21 cellular contexts compared by ENCODE assay signal in the genomic region with DNA sequence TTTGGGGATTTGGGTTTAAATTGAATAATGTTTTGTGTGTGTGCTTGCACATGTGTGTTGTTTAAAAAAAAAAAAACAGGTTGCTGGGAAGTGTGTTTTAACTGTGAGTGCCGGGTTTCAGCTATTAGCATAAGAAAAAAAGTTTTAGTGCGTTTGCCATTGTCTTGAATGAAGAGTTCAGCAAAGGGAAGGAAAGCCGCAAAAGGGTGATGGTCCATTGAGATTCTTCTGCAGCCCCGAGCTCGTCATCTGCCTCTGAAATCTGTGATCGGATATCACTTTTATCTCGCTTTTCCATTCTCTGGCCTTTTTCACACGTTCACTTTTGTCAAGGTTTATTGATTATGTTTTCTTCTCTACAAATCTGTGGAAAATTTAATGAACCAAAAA. TPM values are rescaled to one million over a fixed set of nuclear protein-coding genes. Genes with fewer than 3 reads are reported as not detected.
A peak's percentile ranks its signal among the peaks of the same experiment; 100 is the strongest.
DNase-seq lines count a peak whose midpoint lies in the region; ATAC-seq and TF ChIP-seq lines count a peak whose summit lies in the region.
"Had no signal": no experiment of that assay in that cellular context is flagged by ENCODE, and none has a peak within 500 bp of the region (broad histone marks: within the 10 kb centered on the region; RNA-seq: fewer than 3 reads in every experiment).

No MANE protein-coding gene starts in this region.

- H3K27ac Mint-ChIP-seq in activated CD8-positive, alpha-beta memory T cell treated with anti-CD3 and anti-CD28 coated beads, Interleukin-2, amount 10 ng/mL, durations not matched to agents 7 days and 5 days = no peak overlapping the region
- H3K27ac Mint-ChIP-seq in T-helper 17 cell = no peak overlapping the region
- H3K27ac Mint-ChIP-seq: activated naive CD8-positive, alpha-beta T cell treated with anti-CD3 and anti-CD28 coated beads, Interleukin-2, amount 10 ng/mL, durations not matched to agents 7 days and 5 days; activated T-helper 2 cell treated with anti-CD3 and anti-CD28 coated beads, Interferon-gamma antibody, Interleukin-2, Interleukin-4, amounts not matched to agents 10 μg/mL and 5 μg/mL and 100 μg/mL, durations not matched to agents 14 hours and 24 hours and 36 hours; IgD-negative memory B cell; immature natural killer cell; stimulated activated naive CD8-positive, alpha-beta T cell treated with anti-CD3 and anti-CD28 coated beads, Interleukin-15, amount 100 ng/mL, for 72 hours had no signal

- H3K4me3 ChIP-seq in HEK293 (ENCODE audit: low read depth, low read length) (no peak overlapping the region), iPS-15b (ENCODE audit: low read depth, low read length) (peak overlapping the region; percentile 85), trophoblast cell (ENCODE audit: low read depth, low read length) (no peak overlapping the region)
- H3K4me3 ChIP-seq: MG63 had no signal

- peaks cover 6% of the 10 kb centered on the region for H3K79me2 ChIP-seq in trophoblast cell (ENCODE audit: control insufficient read depth, insufficient read depth, low read length, poor library complexity)

- no peaks in the 10 kb centered on the region for H3K9me3 ChIP-seq in HEK293 (ENCODE audit: control insufficient read depth, insufficient read depth, low read depth, low read length)
- H3K9me3 ChIP-seq in iPS-15b (ENCODE audit: control insufficient read depth, insufficient read depth, low read length) = no peaks in the 10 kb centered on the region
- H3K9me3 ChIP-seq in trophoblast cell (ENCODE audit: insufficient read depth, low read depth, low read length) = no peaks in the 10 kb centered on the region
- H3K9me3 ChIP-seq in T-helper 17 cell (ENCODE audit: control insufficient read depth, low read length, poor library complexity, severe bottlenecking) = no peaks in the 10 kb centered on the region
- H3K9me3 ChIP-seq: breast epithelium, MG63 had no signal

- H3K4me2 ChIP-seq in trophoblast cell (ENCODE audit: low read length) = peak overlapping the region; percentile 90

- H3K36me3 Mint-ChIP-seq in activated CD8-positive, alpha-beta memory T cell treated with anti-CD3 and anti-CD28 coated beads, Interleukin-2, amount 10 ng/mL, durations not matched to agents 7 days and 5 days = no peaks in the 10 kb centered on the region
- peaks cover 9% of the 10 kb centered on the region for H3K36me3 Mint-ChIP-seq in T-helper 17 cell (ENCODE audit: low read depth)
- H3K36me3 Mint-ChIP-seq: activated naive CD8-positive, alpha-beta T cell treated with anti-CD3 and anti-CD28 coated beads, Interleukin-2, amount 10 ng/mL, durations not matched to agents 7 days and 5 days; IgD-negative memory B cell; immature natural killer cell had no signal

- no peak for TF ChIP-seq POLR2A in erythroblast (IDR thresholded peaks at IDR 0.05; ENCODE audit: low read length)

- H3K36me3 ChIP-seq in HEK293 (ENCODE audit: control insufficient read depth in 2 of 2, insufficient read depth in 1 of 2, low read length in 2 of 2) (no peaks in the 10 kb centered on the region), iPS-15b (ENCODE audit: control insufficient read depth, insufficient read depth, low read length) (no peaks in the 10 kb centered on the region), trophoblast cell (ENCODE audit: control insufficient read depth in 1 of 2, insufficient read depth in 2 of 2, low read length in 2 of 2) (no peaks in the 10 kb centered on the region)
- H3K36me3 ChIP-seq: breast epithelium, MG63 had no signal

- POLR2A ChIA-PET in HEK293 (lab: Yijun Ruan, JAX) = no interaction called here

- no peak overlapping the region for H3K18ac ChIP-seq in trophoblast cell (ENCODE audit: low read length)

- peaks cover 31% of the 10 kb centered on the region for H3K4me1 ChIP-seq in HEK293 (ENCODE audit: control insufficient read depth, insufficient read depth, low read length)
- peaks cover 33% of the 10 kb centered on the region for H3K4me1 ChIP-seq in iPS-15b (ENCODE audit: control insufficient read depth, insufficient read depth, low read length)
- H3K4me1 ChIP-seq in trophoblast cell (ENCODE audit: control insufficient read depth in 1 of 2, insufficient read depth in 2 of 2, low read length in 2 of 2) = peaks cover 15 to 28% of the 10 kb centered on the region in 2 experiments

- no peaks in the 10 kb centered on the region for H3K9me3 Mint-ChIP-seq in activated CD8-positive, alpha-beta memory T cell treated with anti-CD3 and anti-CD28 coated beads, Interleukin-2, amount 10 ng/mL, durations not matched to agents 7 days and 5 days (ENCODE audit: low read depth)
- H3K9me3 Mint-ChIP-seq: activated naive CD8-positive, alpha-beta T cell treated with anti-CD3 and anti-CD28 coated beads, Interleukin-2, amount 10 ng/mL, durations not matched to agents 7 days and 5 days; activated T-helper 2 cell treated with anti-CD3 and anti-CD28 coated beads, Interferon-gamma antibody, Interleukin-2, Interleukin-4, amounts not matched to agents 10 μg/mL and 5 μg/mL and 100 μg/mL, durations not matched to agents 14 hours and 24 hours and 36 hours; IgD-negative memory B cell; immature natural killer cell; stimulated activated naive CD8-positive, alpha-beta T cell treated with anti-CD3 and anti-CD28 coated beads, Interleukin-15, amount 100 ng/mL, for 72 hours had no signal

- no peak overlapping the region for H2BK12ac ChIP-seq in trophoblast cell (ENCODE audit: low read length)

- no peak overlapping the region for H2BK5ac ChIP-seq in trophoblast cell (ENCODE audit: low read depth, low read length, poor library complexity)

- H2BK120ac ChIP-seq in trophoblast cell (ENCODE audit: insufficient read depth, low read length, poor library complexity) = no peak overlapping the region

- H2AFZ ChIP-seq in trophoblast cell (ENCODE audit: insufficient read depth, low read length, poor library complexity) = no peak overlapping the region

- TF ChIP-seq CTCF in HEK293 (tag by site-specific recombination; IDR thresholded peaks at IDR 0.05) (no peak), GM13976 (IDR thresholded peaks at IDR 0.05; ENCODE audit: borderline replicate concordance, control extremely low read depth, extremely low read depth, insufficient read depth, missing control alignments) (no peak)

- no peaks in the 10 kb centered on the region for H3K27me3 ChIP-seq in iPS-15b (ENCODE audit: control insufficient read depth, insufficient read depth, low read length)
- peaks cover 17% of the 10 kb centered on the region for H3K27me3 ChIP-seq in trophoblast cell (ENCODE audit: insufficient read depth, low read length)
- H3K27me3 ChIP-seq: MG63 had no signal

- no peak overlapping the region for H3K4me3 Mint-ChIP-seq in activated CD8-positive, alpha-beta memory T cell treated with anti-CD3 and anti-CD28 coated beads, Interleukin-2, amount 10 ng/mL, durations not matched to agents 7 days and 5 days
- H3K4me3 Mint-ChIP-seq in T-helper 17 cell = no peak overlapping the region
- H3K4me3 Mint-ChIP-seq: activated naive CD8-positive, alpha-beta T cell treated with anti-CD3 and anti-CD28 coated beads, Interleukin-2, amount 10 ng/mL, durations not matched to agents 7 days and 5 days; immature natural killer cell; stimulated activated naive CD8-positive, alpha-beta T cell treated with anti-CD3 and anti-CD28 coated beads, Interleukin-15, amount 100 ng/mL, for 72 hours had no signal

- in situ Hi-C loops in GM13976 (cut with MboI; ENCODE audit: low sequenced_read_pairs, unreplicated experiment) = no loop called here

- no peak overlapping the region for H4K91ac ChIP-seq in trophoblast cell (ENCODE audit: low read depth, low read length)

- DNase-seq in activated CD8-positive, alpha-beta memory T cell treated with anti-CD3 and anti-CD28 coated beads, Interleukin-2, amount 10 ng/mL, durations not matched to agents 7 days and 5 days = peak; percentile 4
- DNase-seq in trophoblast cell (no peak), erythroblast (lab: John Stamatoyannopoulos, UW) (no peak), NCI-H1048 (lab: John Stamatoyannopoulos, UW) (no peak), T-helper 17 cell (no peak), GM13976 (ENCODE audit: low spot score) (no peak)
- DNase-seq: activated naive CD8-positive, alpha-beta T cell treated with anti-CD3 and anti-CD28 coated beads, Interleukin-2, amount 10 ng/mL, durations not matched to agents 7 days and 5 days; COR-L47; DND-41; immature natural killer cell; MG63; NCI-H1694; NCI-H345; stimulated activated CD4-positive, alpha-beta T cell treated with anti-CD3 and anti-CD28 coated beads, Interleukin-4, amount 100 ng/mL, for 1 hour; stimulated activated naive CD8-positive, alpha-beta T cell treated with anti-CD3 and anti-CD28 coated beads, Interleukin-15, amount 100 ng/mL, for 72 hours; T-helper 9 cell had no signal

- H3K4ac ChIP-seq in trophoblast cell (ENCODE audit: low read depth, low read length) = no peak overlapping the region

- no peaks in the 10 kb centered on the region for H3K4me1 Mint-ChIP-seq in activated CD8-positive, alpha-beta memory T cell treated with anti-CD3 and anti-CD28 coated beads, Interleukin-2, amount 10 ng/mL, durations not matched to agents 7 days and 5 days
- peaks cover 6% of the 10 kb centered on the region for H3K4me1 Mint-ChIP-seq in T-helper 17 cell
- H3K4me1 Mint-ChIP-seq: immature natural killer cell had no signal

- H3K14ac ChIP-seq in trophoblast cell (ENCODE audit: low read length) = no peak overlapping the region

- H4K8ac ChIP-seq in trophoblast cell (ENCODE audit: low read depth, low read length) = no peak overlapping the region

- H3K79me1 ChIP-seq in trophoblast cell (ENCODE audit: low read length) = peaks cover 11% of the 10 kb centered on the region

- H3K23ac ChIP-seq in trophoblast cell (ENCODE audit: low read length) = no peak overlapping the region

- no peak for ATAC-seq in activated CD8-positive, alpha-beta memory T cell treated with anti-CD3 and anti-CD28 coated beads, Interleukin-2, amount 10 ng/mL, durations not matched to agents 7 days and 5 days
- ATAC-seq in T-helper 17 cell = no peak
- ATAC-seq: stimulated activated naive CD8-positive, alpha-beta T cell treated with anti-CD3 and anti-CD28 coated beads, Interleukin-15, amount 100 ng/mL, for 72 hours had no signal

- WGBS in trophoblast cell (ENCODE audit: extremely low coverage, insufficient coverage, insufficient read length) = no CpG with 5 or more reads among the region's 8 CpGs

- CTCF ChIA-PET in HEK293 (lab: Yijun Ruan, JAX) = interaction anchor here (0.7 to 1.3 kb wide), 3 partner anchors 28 to 209 kb away, joined by 3 to 5 read pairs (median 3); no protein-coding TSS in a partner anchor
- CTCF ChIA-PET in activated CD8-positive, alpha-beta memory T cell treated with anti-CD3 and anti-CD28 coated beads, Interleukin-2, amount 10 ng/mL, durations not matched to agents 7 days and 5 days (lab: Charles Lee) = no interaction called here

- H3K9ac ChIP-seq in iPS-15b (ENCODE audit: low read depth, low read length) = peak overlapping the region; percentile 9
- H3K9ac ChIP-seq in trophoblast cell (ENCODE audit: low read length) = no peak overlapping the region

- no peak overlapping the region for H4K12ac ChIP-seq in trophoblast cell (ENCODE audit: low read depth, low read length)

- no peak overlapping the region; the same call in 1 of the 2 replicates for H3K27ac ChIP-seq in HEK293 (ENCODE audit: extremely low read depth, low read depth, low read length)
- no peak overlapping the region for H3K27ac ChIP-seq in trophoblast cell (ENCODE audit: low read depth, low read length)
- H3K27ac ChIP-seq: breast epithelium had no signal

- no peak overlapping the region for H2AK5ac ChIP-seq in trophoblast cell (ENCODE audit: low read length)

- peaks cover 83% of the 10 kb centered on the region for H3K27me3 Mint-ChIP-seq in activated CD8-positive, alpha-beta memory T cell treated with anti-CD3 and anti-CD28 coated beads, Interleukin-2, amount 10 ng/mL, durations not matched to agents 7 days and 5 days
- peaks cover 79% of the 10 kb centered on the region for H3K27me3 Mint-ChIP-seq in T-helper 17 cell

RNA-seq across cellular contexts. Expression of a gene that starts 4.7 kb away (rescaled TPM):
- total RNA-seq in activated CD8-positive, alpha-beta memory T cell treated with anti-CD3 and anti-CD28 coated beads, Interleukin-2, amount 10 ng/mL, durations not matched to agents 7 days and 5 days = 1 to 10 TPM in 1 of 2 experiments, under 1 TPM in 1; 0.28 to 1.3 TPM
- polyA plus RNA-seq in trophoblast cell (2013) = 2.7 and 3.4 TPM in 2 replicates
- total RNA-seq in T-helper 17 cell = not detected
- polyA plus RNA-seq: IgD-negative memory B cell, immature natural killer cell had no signal
